In genomic region chr1:81109038-81109437, GRCh38 we compare ENCODE assay signal across 26 cellular contexts.
DNase-seq lines count a peak whose midpoint lies in the region; ATAC-seq, FAIRE-seq and TF ChIP-seq lines count a peak whose summit lies in the region.
"Had no signal": no experiment of that assay in that cellular context is flagged by ENCODE, and none has a peak within 500 bp of the region (broad histone marks: within the 10 kb centered on the region; RNA-seq: fewer than 3 reads in every experiment).

No MANE protein-coding gene starts in this region.

- no peak overlapping the region for H3K14ac ChIP-seq in H1 (ENCODE audit: insufficient read length)

- no peak overlapping the region for H2BK120ac ChIP-seq in H1 (replicated peaks; ENCODE audit: low read depth, low read length)

- H3K9me3 ChIP-seq in PC-9 (ENCODE audit: insufficient read depth, low read depth): no peaks in the 10 kb centered on the region
- H3K9me3 ChIP-seq in H1 (ENCODE audit: insufficient read depth in 2 of 2, low read depth in 1 of 2, low read length in 1 of 2): no peaks in the 10 kb centered on the region
- peaks cover 3% of the 10 kb centered on the region for H3K9me3 ChIP-seq in osteoblast (ENCODE audit: low read depth, low read length)
- H3K9me3 ChIP-seq: A549; BE2C; BLaER1 treated with 17β-estradiol and CSF1 and Interleukin-3, amounts not matched to agents 10 nM and 100 nM; HAP-1 had no signal

- no TSS peak for BruUV-seq in PC-9 (replicated peaks; lab: Mats Ljungman, UMichigan)

- TF ChIP-seq CTCF in PC-9 (conservative IDR thresholded peaks at IDR 0.05) (no peak), H1 (IDR thresholded peaks at IDR 0.05; ENCODE audit: control extremely low read depth in 1 of 3, insufficient read depth in 1 of 3, low read depth in 1 of 3, low read length in 3 of 3) (no peak), osteoblast (IDR thresholded peaks at IDR 0.05; ENCODE audit: extremely low read depth, low read depth, low read length) (no peak), mesothelial cell of epicardium (IDR thresholded peaks at IDR 0.05; ENCODE audit: unreplicated experiment) (no peak)

- H4K20me1 ChIP-seq in PC-9 (ENCODE audit: insufficient read depth): no peaks in the 10 kb centered on the region
- no peaks in the 10 kb centered on the region for H4K20me1 ChIP-seq in H1 (replicated peaks in 1 of 2; ENCODE audit: control insufficient read depth in 1 of 2, insufficient read depth in 2 of 2, low read length in 2 of 2)
- no peaks in the 10 kb centered on the region for H4K20me1 ChIP-seq in osteoblast (ENCODE audit: insufficient read depth, low read length)
- H4K20me1 ChIP-seq: BLaER1 treated with 17β-estradiol and CSF1 and Interleukin-3, amounts not matched to agents 10 nM and 100 nM had no signal

- H4K8ac ChIP-seq in H1 (ENCODE audit: extremely low read depth, insufficient read depth, low read length): no peak overlapping the region

- no peak overlapping the region for H2BK15ac ChIP-seq in H1 (ENCODE audit: low read length)

- H3K27ac ChIP-seq in PC-9: no peak overlapping the region
- H3K27ac ChIP-seq in H1 (ENCODE audit: low read depth, low read length): no peak overlapping the region
- H3K27ac ChIP-seq in osteoblast (ENCODE audit: low read depth, low read length): no peak overlapping the region
- H3K27ac ChIP-seq: A549; BLaER1 treated with 17β-estradiol and CSF1 and Interleukin-3, amounts not matched to agents 10 nM and 100 nM had no signal

- H3K23ac ChIP-seq in H1 (ENCODE audit: insufficient read length): no peak overlapping the region

- WGBS in H1 (ENCODE audit: extremely low coverage in 1 of 2, insufficient coverage in 1 of 2, insufficient read length in 1 of 2, insufficient replicate concordance in 2 of 2, low coverage in 1 of 2, low lambda C conversion rate in 2 of 2, missing lambda C conversion rate in 1 of 2), 2 experiments: 79% methylated on average over 2 of the region's 4 CpGs; no CpG with 5 or more reads in 1 of the 2 experiments

- H3K9me3 Mint-ChIP-seq in activated naive CD4-positive, alpha-beta T cell treated with anti-CD3 and anti-CD28 coated beads, Interleukin-2, amount 10 ng/mL, durations not matched to agents 7 days and 5 days: peaks cover 8% of the 10 kb centered on the region
- peaks cover 12% of the 10 kb centered on the region for H3K9me3 Mint-ChIP-seq in mesothelial cell of epicardium
- H3K9me3 Mint-ChIP-seq: GM23338, HFFc6 had no signal

- H3K9ac ChIP-seq in H1 (replicated peaks in 1 of 4; ENCODE audit: extremely low read depth in 1 of 4, low read depth in 3 of 4, low read length in 3 of 4): no peak overlapping the region
- H3K9ac ChIP-seq: BLaER1 treated with 17β-estradiol and CSF1 and Interleukin-3, amounts not matched to agents 10 nM and 100 nM had no signal

- H3K18ac ChIP-seq in H1 (ENCODE audit: extremely low read depth, low read length): no peak overlapping the region

- POLR2A ChIA-PET in PC-9 (lab: Charles Lee; ENCODE audit: unreplicated experiment): no interaction called here
- POLR2A ChIA-PET in H1 (lab: Charles Lee; ENCODE audit: partially characterized antibody): no interaction called here

- H3K4me3 Mint-ChIP-seq in activated naive CD4-positive, alpha-beta T cell treated with anti-CD3 and anti-CD28 coated beads, Interleukin-2, amount 10 ng/mL, durations not matched to agents 7 days and 5 days: no peak overlapping the region
- no peak overlapping the region for H3K4me3 Mint-ChIP-seq in mesothelial cell of epicardium
- H3K4me3 Mint-ChIP-seq: CD14-positive monocyte; CD4-positive, alpha-beta T cell; CD8-positive, alpha-beta memory T cell; GM23338; HFFc6 had no signal

- no peak for ATAC-seq in GM18870 (IDR thresholded peaks at IDR 0.05; ENCODE audit: unreplicated experiment)
- ATAC-seq: A549, GM23338 had no signal

- H3K4me2 ChIP-seq in PC-9 (no peak overlapping the region), H1 (ENCODE audit: insufficient read depth in 1 of 2, low read depth in 2 of 2, low read length in 2 of 2) (no peak overlapping the region), osteoblast (ENCODE audit: insufficient read depth, low read length) (no peak overlapping the region)
- H3K4me2 ChIP-seq: A549; BLaER1 treated with 17β-estradiol and CSF1 and Interleukin-3, amounts not matched to agents 10 nM and 100 nM; GM23338 had no signal

- H3K36me3 ChIP-seq in PC-9 (ENCODE audit: low read depth): no peaks in the 10 kb centered on the region
- no peaks in the 10 kb centered on the region for H3K36me3 ChIP-seq in H1 (ENCODE audit: control insufficient read depth in 2 of 4, insufficient read depth in 4 of 4, low read length in 3 of 4)
- no peaks in the 10 kb centered on the region for H3K36me3 ChIP-seq in osteoblast (ENCODE audit: insufficient read depth, low read length)
- H3K36me3 ChIP-seq: BE2C; BLaER1 treated with 17β-estradiol and CSF1 and Interleukin-3, amounts not matched to agents 10 nM and 100 nM; HAP-1 had no signal

- no peak for TF ChIP-seq EP300 in H1 (IDR thresholded peaks at IDR 0.05; ENCODE audit: borderline replicate concordance in 1 of 2, low read depth in 2 of 2, low read length in 2 of 2)

- H3K4me1 Mint-ChIP-seq in activated naive CD4-positive, alpha-beta T cell treated with anti-CD3 and anti-CD28 coated beads, Interleukin-2, amount 10 ng/mL, durations not matched to agents 7 days and 5 days: no peaks in the 10 kb centered on the region
- peaks cover 5% of the 10 kb centered on the region for H3K4me1 Mint-ChIP-seq in mesothelial cell of epicardium
- H3K4me1 Mint-ChIP-seq: CD14-positive monocyte; CD8-positive, alpha-beta memory T cell had no signal

- intact Hi-C loops in PC-9 (cut with micrococcal nuclease; ENCODE audit: unreplicated experiment): no loop called here

- no peak overlapping the region for H3K4ac ChIP-seq in H1 (replicated peaks; ENCODE audit: insufficient read length, low read depth, low read length)

- H3K4me1 ChIP-seq in PC-9 (replicated peaks; ENCODE audit: insufficient read depth) (no peaks in the 10 kb centered on the region), H1 (replicated peaks in 1 of 4; ENCODE audit: control insufficient read depth in 3 of 4, insufficient read depth in 4 of 4, low read length in 3 of 4) (peaks cover 0 to 3% (median 0%) of the 10 kb centered on the region in 4 experiments; a peak in 2 of 7 replicates), osteoblast (ENCODE audit: insufficient read depth, low read length) (no peaks in the 10 kb centered on the region)
- H3K4me1 ChIP-seq: A549; BE2C; BLaER1 treated with 17β-estradiol and CSF1 and Interleukin-3, amounts not matched to agents 10 nM and 100 nM had no signal

- no peak for TF ChIP-seq RAD21 in H1 (IDR thresholded peaks at IDR 0.05 in 1 of 2, conservative IDR thresholded peaks at IDR 0.05 in 1 of 2; ENCODE audit: low read depth in 2 of 2, low read length in 2 of 2)

- CTCF ChIA-PET in PC-9 (lab: Charles Lee): no interaction called here
- CTCF ChIA-PET in H1 (lab: Charles Lee; ENCODE audit: partially characterized antibody): no interaction called here
- CTCF ChIA-PET in activated naive CD4-positive, alpha-beta T cell treated with anti-CD3 and anti-CD28 coated beads, Interleukin-2, amount 10 ng/mL, durations not matched to agents 7 days and 5 days (lab: Charles Lee): no interaction called here

- H3K27me3 ChIP-seq in PC-9 (ENCODE audit: insufficient read depth, low read depth): no peaks in the 10 kb centered on the region
- H3K27me3 ChIP-seq in H1 (replicated peaks in 1 of 4; ENCODE audit: control insufficient read depth in 3 of 4, extremely low read depth in 1 of 4, insufficient read depth in 3 of 4, low read length in 3 of 4): no peaks in the 10 kb centered on the region
- H3K27me3 ChIP-seq in osteoblast (ENCODE audit: insufficient read depth, low read length): no peaks in the 10 kb centered on the region
- H3K27me3 ChIP-seq: BE2C; BLaER1 treated with 17β-estradiol and CSF1 and Interleukin-3, amounts not matched to agents 10 nM and 100 nM had no signal

- H4K5ac ChIP-seq in H1 (ENCODE audit: insufficient read length, low read depth, low read length): no peak overlapping the region

- H3K27me3 Mint-ChIP-seq in activated naive CD4-positive, alpha-beta T cell treated with anti-CD3 and anti-CD28 coated beads, Interleukin-2, amount 10 ng/mL, durations not matched to agents 7 days and 5 days: no peaks in the 10 kb centered on the region
- no peaks in the 10 kb centered on the region for H3K27me3 Mint-ChIP-seq in mesothelial cell of epicardium (ENCODE audit: low read depth)
- H3K27me3 Mint-ChIP-seq: CD4-positive, alpha-beta T cell; CD8-positive, alpha-beta memory T cell had no signal

- no peak overlapping the region for H3K27ac Mint-ChIP-seq in activated naive CD4-positive, alpha-beta T cell treated with anti-CD3 and anti-CD28 coated beads, Interleukin-2, amount 10 ng/mL, durations not matched to agents 7 days and 5 days
- H3K27ac Mint-ChIP-seq in mesothelial cell of epicardium: no peak overlapping the region
- H3K27ac Mint-ChIP-seq: CD14-positive monocyte; CD4-positive, alpha-beta T cell; CD8-positive, alpha-beta memory T cell; GM23338; HFFc6 had no signal

- H2BK5ac ChIP-seq in H1 (ENCODE audit: low read depth, low read length): no peak overlapping the region

- no peaks in the 10 kb centered on the region for H3K36me3 Mint-ChIP-seq in activated naive CD4-positive, alpha-beta T cell treated with anti-CD3 and anti-CD28 coated beads, Interleukin-2, amount 10 ng/mL, durations not matched to agents 7 days and 5 days
- H3K36me3 Mint-ChIP-seq in mesothelial cell of epicardium: no peaks in the 10 kb centered on the region
- H3K36me3 Mint-ChIP-seq: CD14-positive monocyte; CD8-positive, alpha-beta memory T cell had no signal

- no peak overlapping the region for H2BK12ac ChIP-seq in H1 (ENCODE audit: low read depth, low read length)

- H3K4me3 ChIP-seq in PC-9 (no peak overlapping the region), H1 (ENCODE audit: extremely low read depth in 1 of 4, insufficient read depth in 2 of 4, low read depth in 3 of 4, low read length in 4 of 4) (no peak overlapping the region), osteoblast (ENCODE audit: insufficient read depth, low read length) (no peak overlapping the region)
- H3K4me3 ChIP-seq: A549; BLaER1 treated with 17β-estradiol and CSF1 and Interleukin-3, amounts not matched to agents 10 nM and 100 nM; GM23338; HAP-1 had no signal

- no peaks in the 10 kb centered on the region for H3F3A ChIP-seq in PC-9 (ENCODE audit: insufficient read depth, low read depth)

- no peak for TF ChIP-seq POLR2A in H1 (IDR thresholded peaks at IDR 0.05; ENCODE audit: control extremely low read depth in 1 of 2, low read depth in 2 of 2, low read length in 2 of 2)

- H3K79me2 ChIP-seq in PC-9 (ENCODE audit: low read depth): no peaks in the 10 kb centered on the region
- H3K79me2 ChIP-seq in H1 (ENCODE audit: control insufficient read depth in 1 of 2, insufficient read depth in 2 of 2, low read length in 2 of 2): no peaks in the 10 kb centered on the region
- no peaks in the 10 kb centered on the region for H3K79me2 ChIP-seq in osteoblast (ENCODE audit: insufficient read depth, low read length)

- H2AFZ ChIP-seq in PC-9: 0 out of 2 replicates have a peak overlapping the region, but pooled peaks have one; percentile 18
- 0 out of 2 replicates have a peak overlapping the region, but pooled peaks have one; percentile 31 for H2AFZ ChIP-seq in H1 (ENCODE audit: low read length)
- no peak overlapping the region for H2AFZ ChIP-seq in osteoblast (ENCODE audit: low read length)
- H2AFZ ChIP-seq: GM23338 had no signal

- H3K9me2 ChIP-seq in PC-9 (ENCODE audit: insufficient read depth): no peaks in the 10 kb centered on the region

- FAIRE-seq in H1 (lab: Jason Lieb, UNC): no peak
- FAIRE-seq: A549, D721Med, GM12892, GM19239, H54 had no signal

- no peak overlapping the region for H4K91ac ChIP-seq in H1 (replicated peaks; ENCODE audit: insufficient read length, low read length)

- DNase-seq in PC-9 (no peak), H1 (ENCODE audit: low read depth in 1 of 2, low spot score in 2 of 2) (no peak), osteoblast (ENCODE audit: insufficient read length, low spot score, missing footprints) (peak; percentile 1), GM03348 (ENCODE audit: low spot score) (no peak), mesothelial cell of epicardium (ENCODE audit: low spot score in 2 of 2, unreplicated experiment in 2 of 2) (no peak)
- no peak for DNase-seq in activated naive CD4-positive, alpha-beta T cell treated with anti-CD3 and anti-CD28 coated beads, Interleukin-2, amount 10 ng/mL, durations not matched to agents 7 days and 5 days
- DNase-seq: 8988T; ACHN; AML-193; BE2C; CD4-positive, alpha-beta T cell; CD8-positive, alpha-beta memory T cell; DMS 273 treated with DMSO at 0.1 percent for 48 hours; DMS79 treated with DMSO at 0.1 percent for 48 hours; GF-D8; HFFc6 had no signal

- H2AK5ac ChIP-seq in H1 (ENCODE audit: low read depth, low read length): no peak overlapping the region

- no peaks in the 10 kb centered on the region for H3K23me2 ChIP-seq in H1 (ENCODE audit: low read depth, low read length)

- H2BK20ac ChIP-seq in H1 (ENCODE audit: low read length): no peak overlapping the region

- no peaks in the 10 kb centered on the region for H3K79me1 ChIP-seq in H1 (ENCODE audit: low read depth, low read length)

- H3K56ac ChIP-seq in H1 (replicated peaks; ENCODE audit: insufficient read length, low read depth, low read length): no peak overlapping the region
